Comparison of ENCODE assay signal across 23 cellular contexts in the genomic region with DNA sequence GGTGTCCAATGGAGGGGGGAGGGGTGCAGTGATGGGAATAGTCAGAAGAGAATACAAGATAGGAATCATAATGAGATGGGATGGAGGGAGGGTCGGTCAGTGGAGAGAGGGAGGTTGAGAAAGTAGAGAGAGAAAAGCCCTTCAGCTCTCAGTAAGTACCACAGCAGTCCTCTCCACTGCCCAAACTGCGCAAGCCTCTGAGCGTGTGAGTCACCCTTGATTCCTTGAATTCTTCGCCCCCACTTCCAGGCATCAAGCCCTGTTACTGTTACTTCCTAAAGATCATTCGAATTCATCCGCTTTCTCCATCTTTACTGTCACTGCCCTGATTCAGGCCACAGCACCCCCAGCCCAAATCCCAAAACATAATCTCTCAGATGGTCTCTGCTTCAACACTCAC. TPM values are rescaled to one million over a fixed set of nuclear protein-coding genes. Genes with fewer than 3 reads are reported as not detected.
DNase-seq lines count a peak whose midpoint lies in the region; FAIRE-seq and TF ChIP-seq lines count a peak whose summit lies in the region.
"Had no signal": no experiment of that assay in that cellular context is flagged by ENCODE, and none has a peak within 500 bp of the region (broad histone marks: within the 10 kb centered on the region; RNA-seq: fewer than 3 reads in every experiment).

No MANE protein-coding gene starts in this region.

- no peaks in the 10 kb centered on the region for H3K36me3 Mint-ChIP-seq in mesothelial cell of epicardium
- H3K36me3 Mint-ChIP-seq: activated naive CD4-positive, alpha-beta T cell treated with anti-CD3 and anti-CD28 coated beads, Interleukin-2, amount 10 ng/mL, durations not matched to agents 7 days and 5 days; immature natural killer cell had no signal

- no peaks in the 10 kb centered on the region for H3K9me2 ChIP-seq in Karpas-422 (replicated peaks; ENCODE audit: insufficient read depth, low read length)

- H3K9me3 Mint-ChIP-seq in mesothelial cell of epicardium, result no peaks in the 10 kb centered on the region
- H3K9me3 Mint-ChIP-seq: activated naive CD4-positive, alpha-beta T cell treated with anti-CD3 and anti-CD28 coated beads, Interleukin-2, amount 10 ng/mL, durations not matched to agents 7 days and 5 days; central memory CD8-positive, alpha-beta T cell; immature natural killer cell; T-helper 1 cell treated with Interleukin-12 subunit alpha and Interleukin-12 subunit beta and Interleukin-4 antibody, amounts not matched to agents 30 μg/mL and 1 μg/mL, for 36 hours had no signal

- no peak overlapping the region for H3K27ac ChIP-seq in spleen
- no peak overlapping the region for H3K27ac ChIP-seq in Karpas-422 (ENCODE audit: low read length)
- H3K27ac ChIP-seq: C4-2B, ovary had no signal

- H2AFZ ChIP-seq in Karpas-422 (ENCODE audit: low read length), result no peak overlapping the region

- peak; percentile 50 for FAIRE-seq in bronchial epithelial cell (lab: Jason Lieb, UNC)
- FAIRE-seq: endometrium, small intestine had no signal

- H3K4me2 ChIP-seq in Karpas-422 (ENCODE audit: low read depth, low read length, poor library complexity, severe bottlenecking), result no peak overlapping the region

- no peaks in the 10 kb centered on the region for H3K79me2 ChIP-seq in Karpas-422 (ENCODE audit: low read length)

- peaks cover 71% of the 10 kb centered on the region for H3K27me3 Mint-ChIP-seq in mesothelial cell of epicardium (ENCODE audit: low read depth)

- no peak overlapping the region for H3K9ac ChIP-seq in Karpas-422 (ENCODE audit: low read length)

- no peaks in the 10 kb centered on the region for H3K4me1 Mint-ChIP-seq in mesothelial cell of epicardium

- no peak for TF ChIP-seq CTCF in bronchial epithelial cell (IDR thresholded peaks at IDR 0.05; ENCODE audit: insufficient read depth, low read length, severe bottlenecking)
- TF ChIP-seq CTCF in spleen (IDR thresholded peaks at IDR 0.05 in 8 of 11, conservative IDR thresholded peaks at IDR 0.05 in 3 of 11), result no peak
- no peak for TF ChIP-seq CTCF in mesothelial cell of epicardium (IDR thresholded peaks at IDR 0.05; ENCODE audit: unreplicated experiment)

- TF ChIP-seq POLR2A in spleen (IDR thresholded peaks at IDR 0.05), result no peak

- H3K27ac Mint-ChIP-seq in mesothelial cell of epicardium, result no peak overlapping the region
- H3K27ac Mint-ChIP-seq: activated naive CD4-positive, alpha-beta T cell treated with anti-CD3 and anti-CD28 coated beads, Interleukin-2, amount 10 ng/mL, durations not matched to agents 7 days and 5 days; T-helper 1 cell treated with Interleukin-12 subunit alpha and Interleukin-12 subunit beta and Interleukin-4 antibody, amounts not matched to agents 30 μg/mL and 1 μg/mL, for 36 hours had no signal

- H3K36me3 ChIP-seq in bronchial epithelial cell (ENCODE audit: control insufficient read depth, insufficient read depth, low read length) (no peaks in the 10 kb centered on the region), spleen (no peaks in the 10 kb centered on the region), Karpas-422 (ENCODE audit: insufficient read depth, low read length) (no peaks in the 10 kb centered on the region)
- H3K36me3 ChIP-seq: HAP-1, ovary had no signal

- H3K9me3 ChIP-seq in spleen (no peaks in the 10 kb centered on the region), Karpas-422 (ENCODE audit: low read length) (no peaks in the 10 kb centered on the region)
- H3K9me3 ChIP-seq: HAP-1, mucosa of descending colon, ovary had no signal

- no peaks in the 10 kb centered on the region for H4K20me1 ChIP-seq in Karpas-422 (ENCODE audit: insufficient read depth, low read depth, low read length)

- intact Hi-C loops in spleen (cut with DNase I; ENCODE audit: low total_unique reads), result no loop called here

- H3K4me3 ChIP-seq in bronchial epithelial cell (ENCODE audit: low read depth, low read length) (no peak overlapping the region), spleen (no peak overlapping the region), Karpas-422 (ENCODE audit: low read length) (no peak overlapping the region)
- H3K4me3 ChIP-seq: HAP-1, mucosa of descending colon, ovary had no signal

- DNase-seq in AG20443 (ENCODE audit: low spot score), result peak; percentile 69
- peak; percentile 53 for DNase-seq in M059J (ENCODE audit: low read depth)
- DNase-seq in bronchial epithelial cell (ENCODE audit: low read depth), result peak; percentile 34
- peak; percentile 26 for DNase-seq in mesenteric fat pad (ENCODE audit: low spot score)
- no peak for DNase-seq in spleen
- DNase-seq in NCI-H187 (lab: John Stamatoyannopoulos, UW), result no peak
- DNase-seq in mesothelial cell of epicardium (ENCODE audit: low spot score in 2 of 2, unreplicated experiment in 2 of 2), result no peak
- no peak for DNase-seq in Karpas-422
- DNase-seq: activated naive CD4-positive, alpha-beta T cell treated with anti-CD3 and anti-CD28 coated beads, Interleukin-2, amount 10 ng/mL, durations not matched to agents 7 days and 5 days; DND-41; immature natural killer cell; Kasumi-1; mucosa of descending colon; NCI-H2081 treated with DMSO at 0.1 percent for 48 hours; NCI-H748 treated with DMSO at 0.1 percent for 48 hours; ovary; small intestine; stimulated activated naive CD4-positive, alpha-beta T cell treated with Interleukin-2 at 50 U/mL for 16 hours had no signal

- H3K27me3 ChIP-seq in bronchial epithelial cell (ENCODE audit: control insufficient read depth, insufficient read depth, low read length), result peaks cover 24% of the 10 kb centered on the region
- peaks cover 11 to 68% (median 30%) of the 10 kb centered on the region in 7 donors for H3K27me3 ChIP-seq in spleen (replicated peaks in 1 of 7)
- H3K27me3 ChIP-seq in Karpas-422 (ENCODE audit: low read length), result no peaks in the 10 kb centered on the region
- H3K27me3 ChIP-seq: ovary had no signal

- 88 to 93% (median 92%) methylated on average over 6 of the region's 6 CpGs for WGBS in spleen, 5 donors

- H3K4me1 ChIP-seq in spleen (peaks cover 6 to 22% (median 17%) of the 10 kb centered on the region in 6 donors), Karpas-422 (ENCODE audit: low read length) (peaks cover 10% of the 10 kb centered on the region)
- H3K4me1 ChIP-seq: HAP-1 had no signal

- H3K4me3 Mint-ChIP-seq in mesothelial cell of epicardium, result no peak overlapping the region
- H3K4me3 Mint-ChIP-seq: activated naive CD4-positive, alpha-beta T cell treated with anti-CD3 and anti-CD28 coated beads, Interleukin-2, amount 10 ng/mL, durations not matched to agents 7 days and 5 days; central memory CD8-positive, alpha-beta T cell; immature natural killer cell; T-helper 1 cell treated with Interleukin-12 subunit alpha and Interleukin-12 subunit beta and Interleukin-4 antibody, amounts not matched to agents 30 μg/mL and 1 μg/mL, for 36 hours had no signal

RNA-seq across cellular contexts. Expression of gene GUCY2D, which starts 2.5 kb away (rescaled TPM):
- total RNA-seq in M059J (2014; rRNA removed; shearing (Covaris generic)), result not detected in 2 replicates
- 0.13 TPM in 1 of 2 replicates, not detected in the other for total RNA-seq in bronchial epithelial cell
- total RNA-seq in mesenteric fat pad, result not detected
- total RNA-seq in spleen, result under 1 TPM in 2 of 7 donors, not detected in 5; 0.07 to 0.43 TPM
- under 1 TPM in 1 of 3 donors, not detected in 2; 0.03 TPM for polyA plus RNA-seq in spleen
- total RNA-seq in mesothelial cell of epicardium, result 0.34 to 0.75 TPM (median 0.69 TPM) in 3 replicates
- total RNA-seq in Karpas-422 (2014; rRNA removed; shearing (Covaris generic); ENCODE audit: low replicate concordance), result not detected in 2 replicates
- polyA plus RNA-seq: immature natural killer cell, small intestine had no signal

RNA-seq across cellular contexts. Expression of gene ALOX15B, which starts 34.0 kb away (rescaled TPM):
- total RNA-seq in M059J (2014; rRNA removed; shearing (Covaris generic)), result not detected in 2 replicates
- total RNA-seq in bronchial epithelial cell (5.8 and 20.6 TPM in 2 replicates), mesenteric fat pad (2.9 TPM), spleen (1 to 10 TPM in 5 of 7 donors, under 1 TPM in 2; 0.13 to 6.2 (median 2.8) TPM), mesothelial cell of epicardium (0.09 TPM in 1 of 3 replicates, not detected in the others)
- 1 to 10 TPM; 1.0 to 7.8 (median 2.7) TPM for polyA plus RNA-seq in spleen
- total RNA-seq in Karpas-422 (2014; rRNA removed; shearing (Covaris generic); ENCODE audit: low replicate concordance), result not detected in 2 replicates
- polyA plus RNA-seq: immature natural killer cell had no signal

Comparison
In these comparisons a context has a peak if more than half of its experiments do, and no peak if none do; other contexts are left out.
1. DNase-seq: peak in AG20443 (single experiment), M059J (single experiment), bronchial epithelial cell (single experiment) and mesenteric fat pad (single experiment); none in spleen (single experiment), NCI-H187 (0 of 2), mesothelial cell of epicardium (0 of 2) and Karpas-422 (single experiment).